ENCODE assay signal across 23 cellular contexts in the genomic region with DNA sequence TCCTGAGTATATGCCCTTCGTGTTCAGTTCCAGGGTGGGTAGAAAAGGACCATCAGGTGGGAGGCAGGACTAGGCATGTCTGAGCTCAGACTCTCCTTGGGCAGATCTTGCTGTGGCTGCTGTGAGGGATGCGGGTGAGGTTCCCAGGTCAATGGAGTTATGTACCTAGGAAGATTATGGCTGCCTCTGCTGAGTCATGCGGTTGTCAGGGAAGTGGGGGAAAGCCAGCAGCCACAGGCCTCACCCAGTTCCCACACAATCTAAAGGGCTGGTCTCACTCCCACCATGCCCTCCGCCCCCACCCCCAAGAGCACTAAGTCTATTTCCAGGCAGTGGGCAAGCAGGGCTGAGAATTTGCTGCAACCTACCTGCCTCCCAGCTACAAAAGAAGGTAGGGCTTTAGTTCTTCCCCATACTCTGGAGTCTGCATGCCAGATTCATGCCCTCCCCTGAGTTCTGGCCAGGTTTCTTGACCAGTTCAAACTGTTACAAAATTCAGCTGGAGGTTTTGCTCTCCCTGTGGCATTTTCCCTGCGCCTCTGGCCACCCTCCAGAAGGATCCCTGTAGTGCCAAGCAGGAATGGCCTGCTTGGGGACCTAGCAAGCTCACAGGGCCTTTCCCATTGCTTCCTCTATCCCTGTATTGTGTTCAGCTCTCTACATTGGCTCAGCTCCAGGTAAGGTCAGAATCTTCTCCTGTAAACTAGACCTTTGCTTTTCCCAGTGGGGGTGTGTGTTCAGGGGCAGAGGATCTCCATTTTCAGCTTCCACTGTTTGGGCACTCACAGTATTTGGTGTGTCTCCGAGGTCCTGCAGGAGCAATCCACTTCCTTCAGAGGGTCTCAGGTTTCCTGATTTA. TPM values are rescaled to one million over a fixed set of nuclear protein-coding genes. Genes with fewer than 3 reads are reported as not detected.
A peak's percentile ranks its signal among the peaks of the same experiment; 100 is the strongest.
DNase-seq lines count a peak whose midpoint lies in the region; FAIRE-seq and TF ChIP-seq lines count a peak whose summit lies in the region.
"Had no signal": no experiment of that assay in that cellular context is flagged by ENCODE, and none has a peak within 500 bp of the region (broad histone marks: within the 10 kb centered on the region; RNA-seq: fewer than 3 reads in every experiment).

No MANE protein-coding gene starts in this region.

- no peak overlapping the region for H3K4me3 Mint-ChIP-seq in astrocyte (ENCODE audit: unreplicated experiment)
- H3K4me3 Mint-ChIP-seq: activated CD8-positive, alpha-beta T cell treated with anti-CD3 and anti-CD28 coated beads for 36 hours; activated T-cell treated with anti-CD3 and anti-CD28 coated beads, Interleukin-2, amount 50 U/mL, for 72 hours; naive B cell had no signal

- no peaks in the 10 kb centered on the region for H3K36me3 ChIP-seq in astrocyte (ENCODE audit: insufficient read depth, low read length)
- H3K36me3 ChIP-seq: suprapubic skin had no signal

- H3K9me3 ChIP-seq in astrocyte (ENCODE audit: insufficient read depth, low read depth, low read length): no peaks in the 10 kb centered on the region

- peak overlapping the region; percentile 83 for H3K27ac Mint-ChIP-seq in astrocyte (ENCODE audit: unreplicated experiment)
- H3K27ac Mint-ChIP-seq: activated CD8-positive, alpha-beta T cell treated with anti-CD3 and anti-CD28 coated beads for 36 hours; activated T-cell treated with anti-CD3 and anti-CD28 coated beads, Interleukin-2, amount 50 U/mL, for 72 hours had no signal

- no peak for FAIRE-seq in astrocyte (lab: Jason Lieb, UNC)
- FAIRE-seq: small intestine had no signal

- no peak overlapping the region for H3K4me2 ChIP-seq in astrocyte (ENCODE audit: low read length)

- no peak for TF ChIP-seq CTCF in astrocyte (IDR thresholded peaks at IDR 0.05; ENCODE audit: insufficient read depth, low read depth, low read length)
- TF ChIP-seq CTCF in fibroblast of the aortic adventitia (IDR thresholded peaks at IDR 0.05; ENCODE audit: insufficient read depth, low read length): no peak
- no peak for TF ChIP-seq CTCF in retinal pigment epithelial cell (conservative IDR thresholded peaks at IDR 0.05; ENCODE audit: low read depth, low read length)

- H2AFZ ChIP-seq in astrocyte (ENCODE audit: low read depth, low read length): peak overlapping the region; percentile 26
- H2AFZ ChIP-seq: GM23248, parathyroid adenoma had no signal

- H3K79me2 ChIP-seq in astrocyte (ENCODE audit: insufficient read depth, low read length): no peaks in the 10 kb centered on the region
- H3K79me2 ChIP-seq: parathyroid adenoma had no signal

- no peaks in the 10 kb centered on the region for H3K27me3 ChIP-seq in astrocyte (ENCODE audit: insufficient read depth, low read length)
- H3K27me3 ChIP-seq: suprapubic skin had no signal

- H3K4me1 ChIP-seq in astrocyte (ENCODE audit: insufficient read depth, low read length): no peaks in the 10 kb centered on the region
- H3K4me1 ChIP-seq: parathyroid adenoma, suprapubic skin had no signal

- H3K27ac ChIP-seq in astrocyte (ENCODE audit: low read depth, low read length): no peak overlapping the region
- H3K27ac ChIP-seq: GM23248, parathyroid adenoma, suprapubic skin had no signal

- no peaks in the 10 kb centered on the region for H3K9me3 Mint-ChIP-seq in astrocyte (ENCODE audit: unreplicated experiment)

- H3K36me3 Mint-ChIP-seq in astrocyte (ENCODE audit: low read depth, unreplicated experiment): no peaks in the 10 kb centered on the region

- no peaks in the 10 kb centered on the region for H4K20me1 ChIP-seq in astrocyte (ENCODE audit: insufficient read depth, low read length)

- no peaks in the 10 kb centered on the region for H3K27me3 Mint-ChIP-seq in astrocyte (ENCODE audit: low read depth, unreplicated experiment)

- peaks cover 11% of the 10 kb centered on the region for H3K4me1 Mint-ChIP-seq in astrocyte (ENCODE audit: low read depth, unreplicated experiment)
- H3K4me1 Mint-ChIP-seq: naive B cell had no signal

- H3K9ac ChIP-seq in astrocyte (ENCODE audit: low read length): no peak overlapping the region
- H3K9ac ChIP-seq: GM23248, parathyroid adenoma had no signal

- DNase-seq in HT1080 (ENCODE audit: low read depth): peak; percentile 78
- no peak for DNase-seq in astrocyte (ENCODE audit: low read depth)
- DNase-seq in fibroblast of the aortic adventitia (ENCODE audit: low read depth): peak; percentile 5
- DNase-seq in retinal pigment epithelial cell (ENCODE audit: low read depth): peak; percentile 24
- no peak for DNase-seq in midbrain (lab: John Stamatoyannopoulos, UW)
- DNase-seq in activated T-cell treated with anti-CD3 and anti-CD28 coated beads, Interleukin-2, amount 50 U/mL, for 48 hours: no peak
- DNase-seq in SHP77 treated with DMSO at 0.1 percent for 48 hours (lab: John Stamatoyannopoulos, UW): no peak
- DNase-seq: activated CD8-positive, alpha-beta T cell treated with anti-CD3 and anti-CD28 coated beads for 36 hours; activated T-cell treated with anti-CD3 and anti-CD28 coated beads, Interleukin-2, amount 50 U/mL, for 72 hours; AML-193; effector CD8-positive, alpha-beta T cell; GM23248; KG1; left cardiac atrium; naive B cell; NCI-H1417 treated with DMSO at 0.1 percent for 48 hours; NCI-H2171 treated with DMSO at 0.1 percent for 48 hours; small intestine; stimulated activated CD4-positive, alpha-beta T cell treated with anti-CD3 and anti-CD28 coated beads, Interleukin-4, amount 100 ng/mL, for 4 hours; stimulated activated CD8-positive, alpha-beta memory T cell treated with anti-CD3 and anti-CD28 coated beads, Interleukin-4, amount 100 ng/mL, for 48 hours had no signal

- no peak overlapping the region for H3K4me3 ChIP-seq in astrocyte (ENCODE audit: insufficient read depth, low read depth, low read length)
- no peak overlapping the region for H3K4me3 ChIP-seq in fibroblast of the aortic adventitia (ENCODE audit: low read depth, low read length)
- no peak overlapping the region for H3K4me3 ChIP-seq in retinal pigment epithelial cell (ENCODE audit: low read length)
- H3K4me3 ChIP-seq: GM23248, suprapubic skin had no signal

RNA-seq across cellular contexts. Expression of gene TMCO5A, which starts 12.7 kb away (rescaled TPM):
- not detected in 2 replicates for total RNA-seq in HT1080 (2014; rRNA removed; shearing (Covaris generic))
- polyA plus RNA-seq in HT1080 (2015; cell fraction: cytosol; rRNA removed): not detected in 2 replicates
- not detected in 2 replicates for polyA plus RNA-seq in HT1080 (2015; cell fraction: nucleus; rRNA removed)
- total RNA-seq in astrocyte (not detected in 2 replicates), fibroblast of the aortic adventitia (ENCODE audit: low replicate concordance) (0.49 TPM in 1 of 2 replicates, not detected in the other)
- total RNA-seq: activated CD8-positive, alpha-beta T cell treated with anti-CD3 and anti-CD28 coated beads for 36 hours; activated T-cell treated with anti-CD3 and anti-CD28 coated beads, Interleukin-2, amount 50 U/mL, for 72 hours; cardiac septum; GM23248; left cardiac atrium; suprapubic skin had no signal
- polyA plus RNA-seq: GM23248, small intestine had no signal

Comparison
In these comparisons a context has a peak if more than half of its experiments do, and no peak if none do; other contexts are left out.
1. DNase-seq: peak in HT1080 (single experiment), fibroblast of the aortic adventitia (single experiment) and retinal pigment epithelial cell (single experiment); none in astrocyte (single experiment), midbrain (single experiment), activated T-cell treated with anti-CD3 and anti-CD28 coated beads, Interleukin-2, amount 50 U/mL, for 48 hours (0 of 2) and SHP77 treated with DMSO at 0.1 percent for 48 hours (single experiment).